In the genomic region with DNA sequence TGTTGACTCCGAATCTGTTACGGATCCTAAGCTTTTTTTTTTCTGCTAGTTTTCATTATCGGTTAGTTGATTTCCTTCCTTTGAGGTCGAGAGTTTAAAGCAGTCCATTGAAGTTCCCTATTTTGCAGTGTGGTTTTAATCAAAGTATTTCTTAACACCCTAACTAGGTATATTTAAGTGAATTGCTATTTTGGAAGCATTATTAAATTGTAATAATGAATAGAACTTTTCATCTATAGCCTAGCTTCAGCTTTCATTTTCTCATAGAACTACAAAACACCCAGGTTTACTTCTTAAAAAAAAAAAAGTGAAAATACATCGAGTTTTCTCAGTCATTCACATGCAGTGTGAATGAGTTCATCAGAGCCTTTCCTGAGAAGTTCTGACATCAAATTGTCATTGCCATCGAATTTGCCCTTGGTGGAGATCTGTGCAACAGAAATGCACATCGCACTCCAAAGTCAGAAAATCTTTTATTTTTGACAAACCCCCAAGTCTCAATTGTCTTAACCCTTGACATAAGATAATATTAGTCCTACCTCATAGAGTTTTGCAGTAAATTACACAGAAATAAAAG, we compare ENCODE assay signal across 1 cellular context.
TF ChIP-seq lines count a peak whose summit lies in the region.

No MANE protein-coding gene starts in this region.

TF ChIP-seq in K562, 482 proteins besides CTCF, POLR2A, EP300 and RAD21 (continued from another document):
- TF ChIP-seq, protein P1, sequence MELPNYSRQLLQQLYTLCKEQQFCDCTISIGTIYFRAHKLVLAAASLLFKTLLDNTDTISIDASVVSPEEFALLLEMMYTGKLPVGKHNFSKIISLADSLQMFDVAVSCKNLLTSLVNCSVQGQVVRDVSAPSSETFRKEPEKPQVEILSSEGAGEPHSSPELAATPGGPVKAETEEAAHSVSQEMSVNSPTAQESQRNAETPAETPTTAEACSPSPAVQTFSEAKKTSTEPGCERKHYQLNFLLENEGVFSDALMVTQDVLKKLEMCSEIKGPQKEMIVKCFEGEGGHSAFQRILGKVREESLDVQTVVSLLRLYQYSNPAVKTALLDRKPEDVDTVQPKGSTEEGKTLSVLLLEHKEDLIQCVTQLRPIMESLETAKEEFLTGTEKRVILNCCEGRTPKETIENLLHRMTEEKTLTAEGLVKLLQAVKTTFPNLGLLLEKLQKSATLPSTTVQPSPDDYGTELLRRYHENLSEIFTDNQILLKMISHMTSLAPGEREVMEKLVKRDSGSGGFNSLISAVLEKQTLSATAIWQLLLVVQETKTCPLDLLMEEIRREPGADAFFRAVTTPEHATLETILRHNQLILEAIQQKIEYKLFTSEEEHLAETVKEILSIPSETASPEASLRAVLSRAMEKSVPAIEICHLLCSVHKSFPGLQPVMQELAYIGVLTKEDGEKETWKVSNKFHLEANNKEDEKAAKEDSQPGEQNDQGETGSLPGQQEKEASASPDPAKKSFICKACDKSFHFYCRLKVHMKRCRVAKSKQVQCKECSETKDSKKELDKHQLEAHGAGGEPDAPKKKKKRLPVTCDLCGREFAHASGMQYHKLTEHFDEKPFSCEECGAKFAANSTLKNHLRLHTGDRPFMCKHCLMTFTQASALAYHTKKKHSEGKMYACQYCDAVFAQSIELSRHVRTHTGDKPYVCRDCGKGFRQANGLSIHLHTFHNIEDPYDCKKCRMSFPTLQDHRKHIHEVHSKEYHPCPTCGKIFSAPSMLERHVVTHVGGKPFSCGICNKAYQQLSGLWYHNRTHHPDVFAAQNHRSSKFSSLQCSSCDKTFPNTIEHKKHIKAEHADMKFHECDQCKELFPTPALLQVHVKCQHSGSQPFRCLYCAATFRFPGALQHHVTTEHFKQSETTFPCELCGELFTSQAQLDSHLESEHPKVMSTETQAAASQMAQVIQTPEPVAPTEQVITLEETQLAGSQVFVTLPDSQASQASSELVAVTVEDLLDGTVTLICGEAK (IDR thresholded peaks at IDR 0.05): peak; percentile 8; the same call in 1 of the 2 replicates
- TF ChIP-seq, protein P1 (CRISPR knock-in tag; IDR thresholded peaks at IDR 0.05): no peak
- no peak; the same call in 1 of the 2 replicates for TF ChIP-seq ZNF41 (CRISPR knock-in tag; conservative IDR thresholded peaks at IDR 0.05)
- no peak for TF ChIP-seq XRCC5 (IDR thresholded peaks at IDR 0.05; ENCODE audit: low read depth, low read length)
- TF ChIP-seq, protein P2, sequence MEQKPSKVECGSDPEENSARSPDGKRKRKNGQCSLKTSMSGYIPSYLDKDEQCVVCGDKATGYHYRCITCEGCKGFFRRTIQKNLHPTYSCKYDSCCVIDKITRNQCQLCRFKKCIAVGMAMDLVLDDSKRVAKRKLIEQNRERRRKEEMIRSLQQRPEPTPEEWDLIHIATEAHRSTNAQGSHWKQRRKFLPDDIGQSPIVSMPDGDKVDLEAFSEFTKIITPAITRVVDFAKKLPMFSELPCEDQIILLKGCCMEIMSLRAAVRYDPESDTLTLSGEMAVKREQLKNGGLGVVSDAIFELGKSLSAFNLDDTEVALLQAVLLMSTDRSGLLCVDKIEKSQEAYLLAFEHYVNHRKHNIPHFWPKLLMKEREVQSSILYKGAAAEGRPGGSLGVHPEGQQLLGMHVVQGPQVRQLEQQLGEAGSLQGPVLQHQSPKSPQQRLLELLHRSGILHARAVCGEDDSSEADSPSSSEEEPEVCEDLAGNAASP (IDR thresholded peaks at IDR 0.05): no peak
- peak; percentile 91 for TF ChIP-seq ZNF384 (IDR thresholded peaks at IDR 0.05; ENCODE audit: low read depth, low read length)
- no peak for TF ChIP-seq U2AF2 (optimal IDR thresholded peaks at IDR 0.05; ENCODE audit: low read depth, low read length)
- TF ChIP-seq NFE2 (IDR thresholded peaks at IDR 0.05; ENCODE audit: low read depth): no peak
- TF ChIP-seq, protein P3, sequence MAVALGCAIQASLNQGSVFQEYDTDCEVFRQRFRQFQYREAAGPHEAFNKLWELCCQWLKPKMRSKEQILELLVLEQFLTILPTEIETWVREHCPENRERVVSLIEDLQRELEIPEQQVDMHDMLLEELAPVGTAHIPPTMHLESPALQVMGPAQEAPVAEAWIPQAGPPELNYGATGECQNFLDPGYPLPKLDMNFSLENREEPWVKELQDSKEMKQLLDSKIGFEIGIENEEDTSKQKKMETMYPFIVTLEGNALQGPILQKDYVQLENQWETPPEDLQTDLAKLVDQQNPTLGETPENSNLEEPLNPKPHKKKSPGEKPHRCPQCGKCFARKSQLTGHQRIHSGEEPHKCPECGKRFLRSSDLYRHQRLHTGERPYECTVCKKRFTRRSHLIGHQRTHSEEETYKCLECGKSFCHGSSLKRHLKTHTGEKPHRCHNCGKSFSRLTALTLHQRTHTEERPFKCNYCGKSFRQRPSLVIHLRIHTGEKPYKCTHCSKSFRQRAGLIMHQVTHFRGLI (CRISPR knock-in tag; IDR thresholded peaks at IDR 0.05): 0 out of 2 replicates have a peak, but pooled peaks have one; percentile 37
- no peak for TF ChIP-seq IFI16 (CRISPR knock-in tag; IDR thresholded peaks at IDR 0.05)
- TF ChIP-seq, protein P4, sequence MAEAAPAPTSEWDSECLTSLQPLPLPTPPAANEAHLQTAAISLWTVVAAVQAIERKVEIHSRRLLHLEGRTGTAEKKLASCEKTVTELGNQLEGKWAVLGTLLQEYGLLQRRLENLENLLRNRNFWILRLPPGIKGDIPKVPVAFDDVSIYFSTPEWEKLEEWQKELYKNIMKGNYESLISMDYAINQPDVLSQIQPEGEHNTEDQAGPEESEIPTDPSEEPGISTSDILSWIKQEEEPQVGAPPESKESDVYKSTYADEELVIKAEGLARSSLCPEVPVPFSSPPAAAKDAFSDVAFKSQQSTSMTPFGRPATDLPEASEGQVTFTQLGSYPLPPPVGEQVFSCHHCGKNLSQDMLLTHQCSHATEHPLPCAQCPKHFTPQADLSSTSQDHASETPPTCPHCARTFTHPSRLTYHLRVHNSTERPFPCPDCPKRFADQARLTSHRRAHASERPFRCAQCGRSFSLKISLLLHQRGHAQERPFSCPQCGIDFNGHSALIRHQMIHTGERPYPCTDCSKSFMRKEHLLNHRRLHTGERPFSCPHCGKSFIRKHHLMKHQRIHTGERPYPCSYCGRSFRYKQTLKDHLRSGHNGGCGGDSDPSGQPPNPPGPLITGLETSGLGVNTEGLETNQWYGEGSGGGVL (CRISPR knock-in tag; IDR thresholded peaks at IDR 0.05): no peak
- no peak for TF ChIP-seq NONO (IDR thresholded peaks at IDR 0.05; ENCODE audit: low read depth in 2 of 2, low read length in 1 of 2)
- TF ChIP-seq PHF20 (IDR thresholded peaks at IDR 0.05; ENCODE audit: partially characterized antibody): no peak
- TF ChIP-seq HDAC1 (IDR thresholded peaks at IDR 0.05): peak; percentile 27; a peak in 2 of 4 replicates
- 0 out of 4 replicates have a peak, but pooled peaks of 1 of the 2 experiments have one; percentile 57 for TF ChIP-seq FOXK2 (conservative IDR thresholded peaks at IDR 0.05 in 1 of 2, IDR thresholded peaks at IDR 0.05 in 1 of 2; ENCODE audit: low read depth in 2 of 2)
- no peak for TF ChIP-seq ZNF24 (IDR thresholded peaks at IDR 0.05)
